9 cellular contexts compared by ENCODE assay signal in genomic region chr2:231058761-231059550, GRCh38. TPM values are rescaled to one million over a fixed set of nuclear protein-coding genes. Genes with fewer than 3 reads are reported as not detected.
A peak's percentile ranks its signal among the peaks of the same experiment; 100 is the strongest.
DNase-seq lines count a peak whose midpoint lies in the region; TF ChIP-seq lines count a peak whose summit lies in the region.
"Had no signal": no experiment of that assay in that cellular context is flagged by ENCODE, and none has a peak within 500 bp of the region (broad histone marks: within the 10 kb centered on the region; RNA-seq: fewer than 3 reads in every experiment).

No MANE protein-coding gene starts in this region.

- no peak for TF ChIP-seq CTCF in ovary (IDR thresholded peaks at IDR 0.05)

- peak overlapping the region; percentile 97 for H3K4me3 Mint-ChIP-seq in T-helper 2 cell treated with Interferon-gamma antibody and Interleukin-4, amounts not matched to agents 5 μg/mL and 100 μg/mL, for 36 hours
- peak overlapping the region; percentile 90 for H3K4me3 Mint-ChIP-seq in activated CD4-positive, alpha-beta memory T cell treated with anti-CD3 and anti-CD28 coated beads for 36 hours

- no peaks in the 10 kb centered on the region for H3K27me3 ChIP-seq in ovary
- H3K27me3 ChIP-seq: SJSA1 had no signal

- POLR2A ChIA-PET in activated CD4-positive, alpha-beta memory T cell treated with anti-CD3 and anti-CD28 coated beads for 36 hours (lab: Charles Lee), result no interaction called here

- TF ChIP-seq EP300 in ovary (IDR thresholded peaks at IDR 0.05), result no peak

- intact Hi-C loops in activated CD4-positive, alpha-beta memory T cell treated with anti-CD3 and anti-CD28 coated beads for 36 hours (cut with micrococcal nuclease), result loop anchor here (5.0 to 10.0 kb wide), 2 partner anchors 404 to 553 kb away; no protein-coding TSS in a partner anchor
- intact Hi-C loops in ovary (cut with DNase I), result no loop called here

- TF ChIP-seq POLR2A in ovary (IDR thresholded peaks at IDR 0.05), result no peak

- no peak overlapping the region for H3K4me3 ChIP-seq in ovary

- CTCF ChIA-PET in activated CD4-positive, alpha-beta memory T cell treated with anti-CD3 and anti-CD28 coated beads for 36 hours (lab: Charles Lee), result interaction anchor here (0.6 to 4.6 kb wide), 4 partner anchors 44 to 235 kb away, joined by 3 to 22 read pairs (median 6); no protein-coding TSS in a partner anchor

- no peaks in the 10 kb centered on the region for H3K36me3 ChIP-seq in ovary

- H3K27ac ChIP-seq in ovary, result no peak overlapping the region
- H3K27ac ChIP-seq: SJSA1 had no signal

- no peak for DNase-seq in T-helper 2 cell treated with Interferon-gamma antibody and Interleukin-4, amounts not matched to agents 5 μg/mL and 100 μg/mL, for 36 hours (ENCODE audit: low spot score)
- DNase-seq in T-helper 2 cell (no peak), fibroblast of peridontal ligament (ENCODE audit: extremely low read depth) (peak; percentile 31), renal cortical epithelial cell (ENCODE audit: low read depth) (peak; percentile 78), retina (no peak), GM03348 (ENCODE audit: low spot score) (no peak), ovary (no peak)
- no peak for DNase-seq in activated CD4-positive, alpha-beta memory T cell treated with anti-CD3 and anti-CD28 coated beads for 36 hours

- peaks cover 19% of the 10 kb centered on the region for H3K36me3 Mint-ChIP-seq in T-helper 2 cell treated with Interferon-gamma antibody and Interleukin-4, amounts not matched to agents 5 μg/mL and 100 μg/mL, for 36 hours (ENCODE audit: low read depth)
- H3K36me3 Mint-ChIP-seq in activated CD4-positive, alpha-beta memory T cell treated with anti-CD3 and anti-CD28 coated beads for 36 hours, result peaks cover 19% of the 10 kb centered on the region

- no peaks in the 10 kb centered on the region for H3K27me3 Mint-ChIP-seq in T-helper 2 cell treated with Interferon-gamma antibody and Interleukin-4, amounts not matched to agents 5 μg/mL and 100 μg/mL, for 36 hours (ENCODE audit: low read depth)
- H3K27me3 Mint-ChIP-seq in activated CD4-positive, alpha-beta memory T cell treated with anti-CD3 and anti-CD28 coated beads for 36 hours, result peaks cover 1% of the 10 kb centered on the region

- H3K4me1 Mint-ChIP-seq in T-helper 2 cell treated with Interferon-gamma antibody and Interleukin-4, amounts not matched to agents 5 μg/mL and 100 μg/mL, for 36 hours (ENCODE audit: low read depth), result peaks cover 32% of the 10 kb centered on the region
- H3K4me1 Mint-ChIP-seq in activated CD4-positive, alpha-beta memory T cell treated with anti-CD3 and anti-CD28 coated beads for 36 hours (ENCODE audit: low read depth), result peaks cover 40% of the 10 kb centered on the region

- no peaks in the 10 kb centered on the region for H3K9me3 Mint-ChIP-seq in T-helper 2 cell treated with Interferon-gamma antibody and Interleukin-4, amounts not matched to agents 5 μg/mL and 100 μg/mL, for 36 hours
- no peaks in the 10 kb centered on the region for H3K9me3 Mint-ChIP-seq in activated CD4-positive, alpha-beta memory T cell treated with anti-CD3 and anti-CD28 coated beads for 36 hours

- H3K9me3 ChIP-seq in ovary, result no peaks in the 10 kb centered on the region
- H3K9me3 ChIP-seq: SJSA1 had no signal

- WGBS in ovary, 3 donors, result 82 to 85% (median 83%) methylated on average over 4 of the region's 4 CpGs

- peak overlapping the region; percentile 26 for H3K27ac Mint-ChIP-seq in T-helper 2 cell treated with Interferon-gamma antibody and Interleukin-4, amounts not matched to agents 5 μg/mL and 100 μg/mL, for 36 hours
- no peak overlapping the region for H3K27ac Mint-ChIP-seq in activated CD4-positive, alpha-beta memory T cell treated with anti-CD3 and anti-CD28 coated beads for 36 hours

- peaks cover 3% of the 10 kb centered on the region for H3K4me1 ChIP-seq in ovary (ENCODE audit: insufficient read depth)

RNA-seq across cellular contexts. Expression of gene PSMD1, which starts 2.3 kb away (rescaled TPM):
- total RNA-seq in activated CD4-positive, alpha-beta memory T cell treated with anti-CD3 and anti-CD28 coated beads for 36 hours, result 100 to 1,000 TPM; 116 TPM
- total RNA-seq in renal cortical epithelial cell (121 and 135 TPM in 2 replicates), ovary (10 to 100 TPM; 25.9 to 68.2 (median 57.8) TPM)
- polyA plus RNA-seq in ovary, result 10 to 100 TPM; 19.0 to 73.2 TPM

RNA-seq across cellular contexts. Expression of gene C2orf72, which starts 21.6 kb away (rescaled TPM):
- under 1 TPM; 0.34 to 0.55 TPM for total RNA-seq in activated CD4-positive, alpha-beta memory T cell treated with anti-CD3 and anti-CD28 coated beads for 36 hours
- total RNA-seq in renal cortical epithelial cell, result 0.17 and 0.50 TPM in 2 replicates
- total RNA-seq in ovary, result under 1 TPM in 3 of 7 donors, not detected in 4; 0.11 to 0.18 (median 0.12) TPM
- under 1 TPM; 0.06 to 0.13 TPM for polyA plus RNA-seq in ovary
- total RNA-seq: SJSA1 had no signal

Comparison
In these comparisons a context has a peak if more than half of its experiments do, and no peak if none do; other contexts are left out.
1. DNase-seq: peak in fibroblast of peridontal ligament (single experiment) and renal cortical epithelial cell (single experiment); none in T-helper 2 cell treated with Interferon-gamma antibody and Interleukin-4, amounts not matched to agents 5 μg/mL and 100 μg/mL, for 36 hours (single experiment), T-helper 2 cell (0 of 5), activated CD4-positive, alpha-beta memory T cell treated with anti-CD3 and anti-CD28 coated beads for 36 hours (single experiment), retina (single experiment), GM03348 (single experiment) and ovary (0 of 5).